ENCODE assay signal across 8 cellular contexts in the genomic region with DNA sequence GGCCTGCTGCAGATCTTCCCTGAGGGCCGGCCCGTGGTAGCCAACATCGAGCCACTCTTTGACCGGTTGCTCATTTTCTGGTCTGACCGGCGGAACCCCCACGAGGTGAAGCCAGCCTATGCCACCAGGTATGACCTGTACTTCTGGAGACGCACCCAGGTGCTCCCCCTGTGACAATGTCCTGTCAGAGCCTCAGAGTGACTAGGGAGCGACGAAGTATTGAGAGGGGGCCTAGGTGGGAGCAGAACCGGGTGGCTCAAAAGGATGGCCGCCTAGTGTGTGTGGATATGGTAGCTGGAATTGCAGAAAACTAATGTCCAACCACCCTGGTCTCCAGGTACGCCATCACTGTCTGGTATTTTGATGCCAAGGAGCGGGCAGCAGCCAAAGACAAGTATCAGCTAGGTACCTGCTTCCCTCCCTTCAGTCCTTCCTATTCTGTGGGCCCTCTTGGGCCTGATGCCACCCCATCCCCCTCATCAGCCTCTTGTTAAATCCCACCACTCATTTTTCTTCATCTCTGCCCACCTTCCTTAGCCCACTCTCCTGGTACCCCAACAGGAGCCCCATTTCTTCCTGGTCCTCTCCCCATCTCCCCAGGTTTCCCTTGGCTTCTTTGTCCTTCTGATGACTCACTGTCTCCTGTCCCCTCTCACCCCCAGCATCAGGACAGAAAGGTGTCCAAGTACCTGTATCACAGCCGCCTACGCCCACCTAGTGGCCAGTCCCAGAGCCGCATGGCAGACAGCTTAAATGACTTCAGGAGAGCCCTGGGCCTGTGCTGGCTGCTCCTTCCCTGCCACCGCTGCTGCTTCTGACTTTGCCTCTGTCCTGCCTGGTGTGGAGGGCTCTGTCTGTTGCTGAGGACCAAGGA. TPM values are rescaled to one million over a fixed set of nuclear protein-coding genes. Genes with fewer than 3 reads are reported as not detected.
DNase-seq lines count a peak whose midpoint lies in the region; ATAC-seq and TF ChIP-seq lines count a peak whose summit lies in the region.

No MANE protein-coding gene starts in this region.

- peaks cover 23% of the 10 kb centered on the region for H3K4me1 ChIP-seq in iPS-20b (ENCODE audit: insufficient read depth, low read length)
- H3K4me1 ChIP-seq in tibial artery = peaks cover 7 to 91% (median 78%) of the 10 kb centered on the region in 4 donors

- peaks cover 95% of the 10 kb centered on the region for H3K4me1 Mint-ChIP-seq in activated naive CD4-positive, alpha-beta T cell treated with anti-CD3 and anti-CD28 coated beads, Interleukin-2, amount 10 ng/mL, durations not matched to agents 7 days and 5 days
- H3K4me1 Mint-ChIP-seq in activated CD4-positive, alpha-beta memory T cell treated with anti-CD3 and anti-CD28 coated beads, Interleukin-2, amount 10 ng/mL, durations not matched to agents 7 days and 5 days = peaks cover 89% of the 10 kb centered on the region

- no peaks in the 10 kb centered on the region for H3K9me3 Mint-ChIP-seq in activated naive CD4-positive, alpha-beta T cell treated with anti-CD3 and anti-CD28 coated beads, Interleukin-2, amount 10 ng/mL, durations not matched to agents 7 days and 5 days
- H3K9me3 Mint-ChIP-seq in activated CD4-positive, alpha-beta memory T cell treated with anti-CD3 and anti-CD28 coated beads, Interleukin-2, amount 10 ng/mL, durations not matched to agents 7 days and 5 days = no peaks in the 10 kb centered on the region

- H3K27me3 Mint-ChIP-seq in activated naive CD4-positive, alpha-beta T cell treated with anti-CD3 and anti-CD28 coated beads, Interleukin-2, amount 10 ng/mL, durations not matched to agents 7 days and 5 days = peaks cover 20% of the 10 kb centered on the region
- H3K27me3 Mint-ChIP-seq in activated CD4-positive, alpha-beta memory T cell treated with anti-CD3 and anti-CD28 coated beads, Interleukin-2, amount 10 ng/mL, durations not matched to agents 7 days and 5 days = peaks cover 9% of the 10 kb centered on the region

- H3K27ac ChIP-seq in iPS-20b (ENCODE audit: low read length) = no peak overlapping the region
- H3K27ac ChIP-seq in tibial artery = peak overlapping the region; percentile 53 to 97

- H3K4me3 ChIP-seq in iPS-20b (ENCODE audit: low read length) (no peak overlapping the region), tibial artery (no peak overlapping the region)

- peak overlapping the region; percentile 3; the same call in 1 of the 2 replicates for H3K9ac ChIP-seq in iPS-20b (ENCODE audit: low read depth, low read length)

- H3K27me3 ChIP-seq in iPS-20b (ENCODE audit: insufficient read depth, low read length) (peaks cover 11% of the 10 kb centered on the region), tibial artery (no peaks in the 10 kb centered on the region)

- peak overlapping the region; percentile 96 for H3K27ac Mint-ChIP-seq in activated naive CD4-positive, alpha-beta T cell treated with anti-CD3 and anti-CD28 coated beads, Interleukin-2, amount 10 ng/mL, durations not matched to agents 7 days and 5 days
- peak overlapping the region; percentile 97 for H3K27ac Mint-ChIP-seq in activated CD4-positive, alpha-beta memory T cell treated with anti-CD3 and anti-CD28 coated beads, Interleukin-2, amount 10 ng/mL, durations not matched to agents 7 days and 5 days

- DNase-seq in activated naive CD4-positive, alpha-beta T cell treated with anti-CD3 and anti-CD28 coated beads, Interleukin-2, amount 10 ng/mL, durations not matched to agents 7 days and 5 days = no peak
- no peak for DNase-seq in activated naive CD4-positive, alpha-beta T cell (lab: John Stamatoyannopoulos, UW)
- DNase-seq in activated CD4-positive, alpha-beta memory T cell treated with anti-CD3 and anti-CD28 coated beads, Interleukin-2, amount 10 ng/mL, durations not matched to agents 7 days and 5 days = no peak
- no peak for DNase-seq in tibial artery
- no peak for DNase-seq in OCI-M2 (lab: John Stamatoyannopoulos, UW; ENCODE audit: unreplicated experiment)

- H3K9me3 ChIP-seq in iPS-20b (ENCODE audit: insufficient read depth, low read depth, low read length) (no peaks in the 10 kb centered on the region), tibial artery (no peaks in the 10 kb centered on the region)

- peaks cover 59% of the 10 kb centered on the region for H3K36me3 Mint-ChIP-seq in activated naive CD4-positive, alpha-beta T cell treated with anti-CD3 and anti-CD28 coated beads, Interleukin-2, amount 10 ng/mL, durations not matched to agents 7 days and 5 days
- H3K36me3 Mint-ChIP-seq in activated CD4-positive, alpha-beta memory T cell treated with anti-CD3 and anti-CD28 coated beads, Interleukin-2, amount 10 ng/mL, durations not matched to agents 7 days and 5 days (ENCODE audit: low read depth) = peaks cover 69% of the 10 kb centered on the region

- POLR2A ChIA-PET in activated CD4-positive, alpha-beta memory T cell treated with anti-CD3 and anti-CD28 coated beads, Interleukin-2, amount 10 ng/mL, durations not matched to agents 7 days and 5 days (lab: Charles Lee) = interaction anchor here (0.7 to 14.9 kb wide), 10 partner anchors 9 to 456 kb away, joined by 3 to 161 read pairs (median 8); a partner anchor contains a TSS

- H3K4me3 Mint-ChIP-seq in activated naive CD4-positive, alpha-beta T cell treated with anti-CD3 and anti-CD28 coated beads, Interleukin-2, amount 10 ng/mL, durations not matched to agents 7 days and 5 days = peak overlapping the region; percentile 81
- peak overlapping the region; percentile 64 for H3K4me3 Mint-ChIP-seq in activated CD4-positive, alpha-beta memory T cell treated with anti-CD3 and anti-CD28 coated beads, Interleukin-2, amount 10 ng/mL, durations not matched to agents 7 days and 5 days

- H3K36me3 ChIP-seq in iPS-20b (ENCODE audit: insufficient read depth, low read depth, low read length) (peaks cover 64% of the 10 kb centered on the region), tibial artery (peaks cover 11 to 32% (median 21%) of the 10 kb centered on the region in 3 donors)

- ATAC-seq in GM18868 (IDR thresholded peaks at IDR 0.05; ENCODE audit: unreplicated experiment) = no peak
- ATAC-seq in HG03108 (IDR thresholded peaks at IDR 0.05; ENCODE audit: unreplicated experiment) = no peak

- intact Hi-C loops in tibial artery (cut with DNase I; ENCODE audit: low total_unique reads) = loop anchor here (10.0 kb wide), 1 partner anchor 53 kb away; a partner anchor contains a TSS

- CTCF ChIA-PET in activated naive CD4-positive, alpha-beta T cell treated with anti-CD3 and anti-CD28 coated beads, Interleukin-2, amount 10 ng/mL, durations not matched to agents 7 days and 5 days (lab: Charles Lee) = interaction anchor here (0.8 to 5.0 kb wide), 17 partner anchors 9 to 174 kb away, joined by 3 to 24 read pairs (median 4); a partner anchor contains a TSS
- CTCF ChIA-PET in activated CD4-positive, alpha-beta memory T cell treated with anti-CD3 and anti-CD28 coated beads, Interleukin-2, amount 10 ng/mL, durations not matched to agents 7 days and 5 days (lab: Charles Lee) = interaction anchor here (0.6 to 4.6 kb wide), 15 partner anchors 9 to 410 kb away, joined by 3 to 50 read pairs (median 5); a partner anchor contains a TSS

- no peak for TF ChIP-seq CTCF in tibial artery (IDR thresholded peaks at IDR 0.05)

RNA-seq across cellular contexts. Expression of a gene that starts 8.4 kb away (rescaled TPM):
- total RNA-seq in activated CD4-positive, alpha-beta memory T cell treated with anti-CD3 and anti-CD28 coated beads, Interleukin-2, amount 10 ng/mL, durations not matched to agents 7 days and 5 days = 100 to 1,000 TPM; 127 to 128 TPM

RNA-seq across cellular contexts. Expression of a gene that starts 29.3 kb away (rescaled TPM):
- 10 to 100 TPM; 65.7 to 68.3 TPM for total RNA-seq in activated CD4-positive, alpha-beta memory T cell treated with anti-CD3 and anti-CD28 coated beads, Interleukin-2, amount 10 ng/mL, durations not matched to agents 7 days and 5 days

RNA-seq across cellular contexts. Expression of a gene that starts 32.1 kb away (rescaled TPM):
- total RNA-seq in activated CD4-positive, alpha-beta memory T cell treated with anti-CD3 and anti-CD28 coated beads, Interleukin-2, amount 10 ng/mL, durations not matched to agents 7 days and 5 days = not detected

RNA-seq across cellular contexts. Expression of a gene that starts 42.9 kb away (rescaled TPM):
- total RNA-seq in activated CD4-positive, alpha-beta memory T cell treated with anti-CD3 and anti-CD28 coated beads, Interleukin-2, amount 10 ng/mL, durations not matched to agents 7 days and 5 days = not detected

RNA-seq across cellular contexts. Expression of a gene that starts 56.4 kb away (rescaled TPM):
- 100 to 1,000 TPM; 145 to 151 TPM for total RNA-seq in activated CD4-positive, alpha-beta memory T cell treated with anti-CD3 and anti-CD28 coated beads, Interleukin-2, amount 10 ng/mL, durations not matched to agents 7 days and 5 days
